ENCODE assay signal across 20 cellular contexts in genomic region chr4:129561886-129562285, GRCh38.
DNase-seq lines count a peak whose midpoint lies in the region; ATAC-seq, FAIRE-seq and TF ChIP-seq lines count a peak whose summit lies in the region.
"Had no signal": no experiment of that assay in that cellular context is flagged by ENCODE, and none has a peak within 500 bp of the region (broad histone marks: within the 10 kb centered on the region; RNA-seq: fewer than 3 reads in every experiment).

No MANE protein-coding gene starts in this region.

- H3K27ac ChIP-seq in DND-41 (ENCODE audit: low read length) (no peak overlapping the region), PC-3 (ENCODE audit: low read length) (no peak overlapping the region)
- H3K27ac ChIP-seq: A549, GM23248 had no signal

- H3K4me1 ChIP-seq in DND-41 (ENCODE audit: insufficient read depth, low read length) (no peaks in the 10 kb centered on the region), PC-3 (ENCODE audit: insufficient read depth, low read length) (no peaks in the 10 kb centered on the region)
- H3K4me1 ChIP-seq: A549 had no signal

- no peaks in the 10 kb centered on the region for H3K9me3 ChIP-seq in DND-41 (ENCODE audit: insufficient read depth, low read length, severe bottlenecking)
- H3K9me3 ChIP-seq in PC-3 (ENCODE audit: low read length): no peaks in the 10 kb centered on the region
- H3K9me3 ChIP-seq: A549 had no signal

- CTCF ChIA-PET in PC-3 (lab: Charles Lee): no interaction called here

- H3K36me3 ChIP-seq in DND-41 (ENCODE audit: insufficient read depth, low read length) (no peaks in the 10 kb centered on the region), PC-3 (ENCODE audit: low read depth, low read length) (no peaks in the 10 kb centered on the region), bronchial epithelial cell (ENCODE audit: control insufficient read depth, insufficient read depth, low read length) (no peaks in the 10 kb centered on the region)

- DNase-seq in DND-41: no peak
- DNase-seq in PC-3: peak; percentile 26
- peak; percentile 60 for DNase-seq in bronchial epithelial cell (ENCODE audit: low read depth)
- peak; percentile 45 for DNase-seq in glomerular endothelial cell (ENCODE audit: extremely low read depth, low read depth, low spot score)
- DNase-seq in GF-D8 (lab: John Stamatoyannopoulos, UW): no peak
- no peak for DNase-seq in activated T-cell treated with anti-CD3 and anti-CD28 coated beads, Interleukin-2, amount 50 U/mL, for 48 hours
- DNase-seq in germinal center (ENCODE audit: low spot score): no peak
- DNase-seq: DMS53, GM23248, NCI-H1417, NCI-H2029, NCI-H2171 treated with DMSO at 0.1 percent for 48 hours, NCI-H82, SIG-M5 had no signal

- TF ChIP-seq CTCF in DND-41 (IDR thresholded peaks at IDR 0.05; ENCODE audit: borderline replicate concordance, extremely low read depth, low read length, poor library complexity, severe bottlenecking): no peak
- TF ChIP-seq CTCF in PC-3 (conservative IDR thresholded peaks at IDR 0.05; ENCODE audit: low read depth, low read length): no peak
- TF ChIP-seq CTCF in bronchial epithelial cell (IDR thresholded peaks at IDR 0.05; ENCODE audit: insufficient read depth, low read length, severe bottlenecking): no peak

- POLR2A ChIA-PET in PC-3 (lab: Charles Lee; ENCODE audit: unreplicated experiment): no interaction called here

- FAIRE-seq in bronchial epithelial cell (lab: Jason Lieb, UNC): no peak
- FAIRE-seq: A549, G401.6, GM12892, K562 had no signal

- H3K79me2 ChIP-seq in DND-41 (ENCODE audit: insufficient read depth, low read length) (no peaks in the 10 kb centered on the region), PC-3 (ENCODE audit: low read length) (no peaks in the 10 kb centered on the region)

- H3K4me3 ChIP-seq in DND-41 (ENCODE audit: low read depth in 1 of 2, low read length in 2 of 2) (no peak overlapping the region), PC-3 (ENCODE audit: low read length) (no peak overlapping the region), bronchial epithelial cell (ENCODE audit: low read depth, low read length) (no peak overlapping the region)
- H3K4me3 ChIP-seq: A549, GM23248, K562 had no signal

- H3K27me3 ChIP-seq in DND-41 (ENCODE audit: insufficient read depth, low read length, poor library complexity) (no peaks in the 10 kb centered on the region), PC-3 (ENCODE audit: low read length) (no peaks in the 10 kb centered on the region), bronchial epithelial cell (ENCODE audit: control insufficient read depth, insufficient read depth, low read length) (no peaks in the 10 kb centered on the region)

- no TSS peak for BruUV-seq in PC-3 (replicated peaks; lab: Mats Ljungman, UMichigan)

- H3K4me2 ChIP-seq in DND-41 (ENCODE audit: insufficient read depth, low read length) (no peak overlapping the region), PC-3 (ENCODE audit: low read length) (no peak overlapping the region)
- H3K4me2 ChIP-seq: A549 had no signal

- no peak overlapping the region for H3K9ac ChIP-seq in DND-41 (ENCODE audit: low read depth, low read length)
- H3K9ac ChIP-seq in PC-3 (ENCODE audit: low read length): no peak overlapping the region
- H3K9ac ChIP-seq: GM23248 had no signal

- intact Hi-C loops in PC-3 (cut with micrococcal nuclease): no loop called here

- H2AFZ ChIP-seq in DND-41 (ENCODE audit: low read depth, low read length) (0 out of 2 replicates have a peak overlapping the region, but pooled peaks have one; percentile 9), PC-3 (ENCODE audit: low read length) (no peak overlapping the region)
- H2AFZ ChIP-seq: GM23248 had no signal

- no peak for ATAC-seq in DND-41 (ENCODE audit: insufficient read depth, low read depth)
- ATAC-seq in PC-3: peak; percentile 58
- ATAC-seq in GM18870 (IDR thresholded peaks at IDR 0.05; ENCODE audit: unreplicated experiment): no peak
- ATAC-seq: A549, K562, Panc1 had no signal

- no peaks in the 10 kb centered on the region for H3K9me2 ChIP-seq in PC-3 (replicated peaks; ENCODE audit: low read length)

- H3F3A ChIP-seq in PC-3 (ENCODE audit: low read length, unreplicated experiment): no peaks in the 10 kb centered on the region

- no peaks in the 10 kb centered on the region for H4K20me1 ChIP-seq in DND-41 (ENCODE audit: insufficient read depth, low read length)
- H4K20me1 ChIP-seq in PC-3 (ENCODE audit: low read length): no peaks in the 10 kb centered on the region

Comparison
In these comparisons a context has a peak if more than half of its experiments do, and no peak if none do; other contexts are left out.
1. DNase-seq: peak in PC-3 (single experiment), bronchial epithelial cell (single experiment) and glomerular endothelial cell (single experiment); none in DND-41 (single experiment), GF-D8 (single experiment), activated T-cell treated with anti-CD3 and anti-CD28 coated beads, Interleukin-2, amount 50 U/mL, for 48 hours (0 of 2) and germinal center (single experiment).